ENCODE assay signal across 12 cellular contexts in genomic region chr2:139142252-139142651, GRCh38.
DNase-seq lines count a peak whose midpoint lies in the region; ATAC-seq, FAIRE-seq and TF ChIP-seq lines count a peak whose summit lies in the region.
"Had no signal": no experiment of that assay in that cellular context is flagged by ENCODE, and none has a peak within 500 bp of the region (broad histone marks: within the 10 kb centered on the region; RNA-seq: fewer than 3 reads in every experiment).

No MANE protein-coding gene starts in this region.

- no peak overlapping the region for H2BK15ac ChIP-seq in mesendoderm (replicated peaks; ENCODE audit: low read depth)

- no peaks in the 10 kb centered on the region for H3K79me2 ChIP-seq in mesendoderm (ENCODE audit: control insufficient read depth, insufficient read depth, low read length)

- H2BK120ac ChIP-seq in mesendoderm (ENCODE audit: low read depth, low read length), result no peak overlapping the region

- H3K4me1 ChIP-seq in NT2/D1 (ENCODE audit: insufficient read depth, insufficient read length), result no peaks in the 10 kb centered on the region
- no peaks in the 10 kb centered on the region for H3K4me1 ChIP-seq in mesendoderm (ENCODE audit: control insufficient read depth, low read depth, low read length)
- no peaks in the 10 kb centered on the region for H3K4me1 ChIP-seq in upper lobe of right lung
- H3K4me1 ChIP-seq: ascending aorta, gastroesophageal sphincter had no signal

- no peak overlapping the region for H3K27ac ChIP-seq in mesendoderm (ENCODE audit: low read depth, low read length)
- no peak overlapping the region for H3K27ac ChIP-seq in upper lobe of right lung
- H3K27ac ChIP-seq: ascending aorta, gastroesophageal sphincter had no signal

- TF ChIP-seq CTCF in cardiac fibroblast (IDR thresholded peaks at IDR 0.05; ENCODE audit: low read depth, low read length) (no peak), upper lobe of right lung (IDR thresholded peaks at IDR 0.05) (no peak)

- CTCF ChIA-PET in HEK293T (lab: Yijun Ruan, JAX), result no interaction called here

- H3K9ac ChIP-seq in NT2/D1 (ENCODE audit: insufficient read length, low read depth) (no peak overlapping the region), mesendoderm (ENCODE audit: low read length) (no peak overlapping the region)

- intact Hi-C loops in upper lobe of right lung (cut with DNase I), result no loop called here

- no CpG with 5 or more reads among the region's 2 CpGs for WGBS in mesendoderm (ENCODE audit: extremely low coverage, insufficient coverage, low lambda C conversion rate)

- H3K27me3 ChIP-seq in NT2/D1 (ENCODE audit: insufficient read depth, insufficient read length) (no peaks in the 10 kb centered on the region), mesendoderm (ENCODE audit: insufficient read depth, low read length, poor library complexity) (no peaks in the 10 kb centered on the region), upper lobe of right lung (no peaks in the 10 kb centered on the region)
- H3K27me3 ChIP-seq: ascending aorta, gastroesophageal sphincter had no signal

- H3K4me3 ChIP-seq in NT2/D1 (ENCODE audit: insufficient read length, low read depth), result no peak overlapping the region
- H3K4me3 ChIP-seq in cardiac fibroblast (replicated peaks in 1 of 2; ENCODE audit: low read depth in 2 of 2, low read length in 2 of 2), result no peak overlapping the region
- H3K4me3 ChIP-seq in mesendoderm (ENCODE audit: low read length), result no peak overlapping the region
- H3K4me3 ChIP-seq in upper lobe of right lung, result no peak overlapping the region
- H3K4me3 ChIP-seq: ascending aorta, gastroesophageal sphincter, lung had no signal

- POLR2A ChIA-PET in HEK293T (lab: Yijun Ruan, JAX), result no interaction called here

- no peak overlapping the region for H3K18ac ChIP-seq in mesendoderm (ENCODE audit: low read length)

- no peak for ATAC-seq in upper lobe of right lung
- ATAC-seq: gastroesophageal sphincter had no signal

- no peaks in the 10 kb centered on the region for H3K9me3 ChIP-seq in NT2/D1 (ENCODE audit: insufficient read depth, low read length)
- no peaks in the 10 kb centered on the region for H3K9me3 ChIP-seq in upper lobe of right lung
- H3K9me3 ChIP-seq: ascending aorta, gastroesophageal sphincter had no signal

- H3K36me3 ChIP-seq in NT2/D1 (ENCODE audit: insufficient read depth, insufficient read length, low read length), result no peaks in the 10 kb centered on the region
- no peaks in the 10 kb centered on the region for H3K36me3 ChIP-seq in mesendoderm (ENCODE audit: control insufficient read depth, insufficient read depth, low read length)
- no peaks in the 10 kb centered on the region for H3K36me3 ChIP-seq in upper lobe of right lung
- H3K36me3 ChIP-seq: ascending aorta, gastroesophageal sphincter had no signal

- peak; percentile 8 for DNase-seq in HEK293T (ENCODE audit: extremely low spot score)
- DNase-seq in NT2/D1 (ENCODE audit: low read depth, low spot score), result peak; percentile 11
- DNase-seq in cardiac fibroblast (ENCODE audit: low read depth in 2 of 2), result peak; percentile 35 to 36
- peak; percentile 32 for DNase-seq in mesendoderm
- DNase-seq in HTR-8/SVneo (ENCODE audit: insufficient read length, low spot score), result no peak
- DNase-seq in upper lobe of right lung, result no peak
- no peak for DNase-seq in NCI-H1417 treated with DMSO at 0.1 percent for 48 hours (lab: John Stamatoyannopoulos, UW)
- no peak for DNase-seq in NCI-H526 treated with DMSO at 0.1 percent for 48 hours (lab: John Stamatoyannopoulos, UW)
- DNase-seq: NCI-H774 had no signal

- no peaks in the 10 kb centered on the region for H3K79me1 ChIP-seq in mesendoderm (ENCODE audit: low read length)

- no peak overlapping the region for H2AK5ac ChIP-seq in mesendoderm (ENCODE audit: low read length)

- H4K5ac ChIP-seq in mesendoderm (ENCODE audit: low read length), result no peak overlapping the region

- no peak overlapping the region for H3K56ac ChIP-seq in mesendoderm (ENCODE audit: low read length)

- H3K4ac ChIP-seq in mesendoderm (ENCODE audit: low read depth, low read length), result no peak overlapping the region

- no peak overlapping the region for H4K8ac ChIP-seq in mesendoderm (ENCODE audit: low read depth, low read length)

- no peak overlapping the region for H2BK5ac ChIP-seq in mesendoderm (ENCODE audit: low read length)

- H3K4me2 ChIP-seq in mesendoderm (ENCODE audit: low read length), result no peak overlapping the region

- FAIRE-seq in HTR-8/SVneo (lab: Jason Lieb, UNC), result no peak

- no peak overlapping the region for H3K23ac ChIP-seq in mesendoderm (ENCODE audit: low read length)

TF ChIP-seq in HEK293T, 16 proteins besides CTCF, POLR2A, EP300 and RAD21:
- TF ChIP-seq SUZ12 (IDR thresholded peaks at IDR 0.05) (no peak), HDGF (IDR thresholded peaks at IDR 0.05; ENCODE audit: borderline replicate concordance) (no peak), PKNOX1 (IDR thresholded peaks at IDR 0.05) (no peak), ZNF384 (IDR thresholded peaks at IDR 0.05) (no peak), SP1 (IDR thresholded peaks at IDR 0.05) (no peak), FOXK2 (IDR thresholded peaks at IDR 0.05) (no peak), FOXM1 (IDR thresholded peaks at IDR 0.05; ENCODE audit: borderline replicate concordance) (no peak), ARNT (IDR thresholded peaks at IDR 0.05) (no peak)

Comparison
In these comparisons a context has a peak if more than half of its experiments do, and no peak if none do; other contexts are left out.
1. DNase-seq: peak in HEK293T (single experiment), NT2/D1 (single experiment), cardiac fibroblast (2 of 2) and mesendoderm (single experiment); none in HTR-8/SVneo (single experiment), upper lobe of right lung (single experiment), NCI-H1417 treated with DMSO at 0.1 percent for 48 hours (single experiment) and NCI-H526 treated with DMSO at 0.1 percent for 48 hours (single experiment).